In genomic region chr1:182388392-182389134, GRCh38 we compare ENCODE assay signal across 8 cellular contexts. TPM values are rescaled to one million over a fixed set of nuclear protein-coding genes. Genes with fewer than 3 reads are reported as not detected.
DNase-seq lines count a peak whose midpoint lies in the region; ATAC-seq and TF ChIP-seq lines count a peak whose summit lies in the region.

No MANE protein-coding gene starts in this region.

- ATAC-seq in GM23338 (no peak), HG03378 (IDR thresholded peaks at IDR 0.05; ENCODE audit: unreplicated experiment) (no peak)
- no peak for ATAC-seq in activated naive CD8-positive, alpha-beta T cell treated with anti-CD3 and anti-CD28 coated beads, Interleukin-2, amount 10 ng/mL, durations not matched to agents 7 days and 5 days (ENCODE audit: low read depth)

- no peak overlapping the region for H2AFZ ChIP-seq in GM23338

- TF ChIP-seq CTCF in GM23338 (conservative IDR thresholded peaks at IDR 0.05; ENCODE audit: low read depth in 2 of 2), result no peak

- H3K9ac ChIP-seq in skeletal muscle satellite cell (ENCODE audit: low read depth, low read length), result peak overlapping the region; percentile 98

- H3K4me3 Mint-ChIP-seq in GM23338 (peak overlapping the region; percentile 96), immature natural killer cell (peak overlapping the region; percentile 40 to 98 (median 96))
- peak overlapping the region; percentile 90 for H3K4me3 Mint-ChIP-seq in activated naive CD8-positive, alpha-beta T cell treated with anti-CD3 and anti-CD28 coated beads, Interleukin-2, amount 10 ng/mL, durations not matched to agents 7 days and 5 days

- H3K4me1 Mint-ChIP-seq in GM23338, result peaks cover 22% of the 10 kb centered on the region; the same call in 2 of the 3 replicates
- peaks cover 17% of the 10 kb centered on the region for H3K4me1 Mint-ChIP-seq in activated naive CD8-positive, alpha-beta T cell treated with anti-CD3 and anti-CD28 coated beads, Interleukin-2, amount 10 ng/mL, durations not matched to agents 7 days and 5 days
- peaks cover 30 to 37% of the 10 kb centered on the region in 2 donors for H3K4me1 Mint-ChIP-seq in immature natural killer cell

- H3K4me3 ChIP-seq in GM23338 (peak overlapping the region; percentile 97), skeletal muscle satellite cell (ENCODE audit: low read length) (peak overlapping the region; percentile 86), SJCRH30 (no peak overlapping the region)

- H3K27me3 ChIP-seq in GM23338 (ENCODE audit: insufficient read depth) (no peaks in the 10 kb centered on the region), skeletal muscle satellite cell (ENCODE audit: control insufficient read depth, insufficient read depth, low read length) (no peaks in the 10 kb centered on the region), SJCRH30 (no peaks in the 10 kb centered on the region)

- H3K27ac ChIP-seq in GM23338 (ENCODE audit: low read depth) (peak overlapping the region; percentile 33; the same call in 1 of the 2 replicates), SJCRH30 (no peak overlapping the region)

- H3K79me2 ChIP-seq in GM23338 (replicated peaks; ENCODE audit: insufficient read depth), result peaks cover 73% of the 10 kb centered on the region

- H3K27ac Mint-ChIP-seq in GM23338 (no peak overlapping the region), immature natural killer cell (peak overlapping the region in 5 of 6 donors; percentile 63 to 83 (median 68))
- no peak overlapping the region for H3K27ac Mint-ChIP-seq in activated naive CD8-positive, alpha-beta T cell treated with anti-CD3 and anti-CD28 coated beads, Interleukin-2, amount 10 ng/mL, durations not matched to agents 7 days and 5 days

- H3F3A ChIP-seq in GM23338 (replicated peaks; ENCODE audit: low read depth), result peaks cover 35% of the 10 kb centered on the region

- DNase-seq in GM23338 (ENCODE audit: low spot score), result no peak
- no peak for DNase-seq in activated naive CD8-positive, alpha-beta T cell treated with anti-CD3 and anti-CD28 coated beads, Interleukin-2, amount 10 ng/mL, durations not matched to agents 7 days and 5 days
- no peak for DNase-seq in immature natural killer cell
- no peak for DNase-seq in kidney glomerular epithelial cell (lab: John Stamatoyannopoulos, UW)
- DNase-seq in CD1c-positive myeloid dendritic cell (ENCODE audit: extremely low spot score), result no peak
- no peak for DNase-seq in SJCRH30

- H3K4me1 ChIP-seq in GM23338 (ENCODE audit: insufficient read depth) (peaks cover 25% of the 10 kb centered on the region), skeletal muscle satellite cell (ENCODE audit: control insufficient read depth, insufficient read depth, low read length) (peaks cover 17% of the 10 kb centered on the region), SJCRH30 (no peaks in the 10 kb centered on the region)

- H3K9me3 ChIP-seq in skeletal muscle satellite cell (replicated peaks; ENCODE audit: low read length), result no peaks in the 10 kb centered on the region
- H3K9me3 ChIP-seq in SJCRH30 (replicated peaks), result no peaks in the 10 kb centered on the region

- H3K36me3 ChIP-seq in GM23338 (ENCODE audit: insufficient read depth) (peaks cover 58% of the 10 kb centered on the region), skeletal muscle satellite cell (ENCODE audit: insufficient read depth, low read length) (peaks cover 57% of the 10 kb centered on the region), SJCRH30 (peaks cover 46% of the 10 kb centered on the region)

- no peaks in the 10 kb centered on the region for H3K9me2 ChIP-seq in GM23338 (ENCODE audit: insufficient read depth)

- H3K4me2 ChIP-seq in GM23338 (peak overlapping the region; percentile 99), skeletal muscle satellite cell (ENCODE audit: low read length) (peak overlapping the region; percentile 92)

- no peaks in the 10 kb centered on the region; the same call in 2 of the 3 replicates for H3K9me3 Mint-ChIP-seq in GM23338
- no peaks in the 10 kb centered on the region for H3K9me3 Mint-ChIP-seq in activated naive CD8-positive, alpha-beta T cell treated with anti-CD3 and anti-CD28 coated beads, Interleukin-2, amount 10 ng/mL, durations not matched to agents 7 days and 5 days
- H3K9me3 Mint-ChIP-seq in immature natural killer cell, result no peaks in the 10 kb centered on the region

- H3K36me3 Mint-ChIP-seq in GM23338 (ENCODE audit: low read depth) (peaks cover 75% of the 10 kb centered on the region), immature natural killer cell (peaks cover 14 to 41% (median 37%) of the 10 kb centered on the region in 3 donors)
- H3K36me3 Mint-ChIP-seq in activated naive CD8-positive, alpha-beta T cell treated with anti-CD3 and anti-CD28 coated beads, Interleukin-2, amount 10 ng/mL, durations not matched to agents 7 days and 5 days, result peaks cover 42% of the 10 kb centered on the region

- H3K27me3 Mint-ChIP-seq in GM23338 (ENCODE audit: insufficient read depth, low read depth, poor library complexity) (peaks cover 14% of the 10 kb centered on the region), immature natural killer cell (ENCODE audit: low read depth in 3 of 3) (peaks cover 4 to 11% (median 7%) of the 10 kb centered on the region in 3 donors)
- peaks cover 30% of the 10 kb centered on the region for H3K27me3 Mint-ChIP-seq in activated naive CD8-positive, alpha-beta T cell treated with anti-CD3 and anti-CD28 coated beads, Interleukin-2, amount 10 ng/mL, durations not matched to agents 7 days and 5 days

- H4K20me1 ChIP-seq in GM23338 (replicated peaks; ENCODE audit: insufficient read depth), result peaks cover 63% of the 10 kb centered on the region

- POLR2A ChIA-PET in activated naive CD8-positive, alpha-beta T cell treated with anti-CD3 and anti-CD28 coated beads, Interleukin-2, amount 10 ng/mL, durations not matched to agents 7 days and 5 days (lab: Charles Lee), result interaction anchor here (2.0 kb wide), 1 partner anchor 301 kb away, joined by 8 read pairs; no protein-coding TSS in a partner anchor

TF ChIP-seq in GM23338, 12 proteins besides CTCF, POLR2A, EP300 and RAD21:
- TF ChIP-seq ZNF114 (CRISPR knock-in tag; IDR thresholded peaks at IDR 0.05) (no peak), ETS1 (IDR thresholded peaks at IDR 0.05) (no peak), STAT1 (IDR thresholded peaks at IDR 0.05; ENCODE audit: unreplicated experiment) (no peak), CREB1 (CRISPR knock-in tag; IDR thresholded peaks at IDR 0.05; ENCODE audit: low read depth) (no peak), JUNB (IDR thresholded peaks at IDR 0.05; ENCODE audit: unreplicated experiment) (no peak), REST (IDR thresholded peaks at IDR 0.05; ENCODE audit: unreplicated experiment) (no peak), NANOG (IDR thresholded peaks at IDR 0.05; ENCODE audit: borderline replicate concordance) (no peak)

RNA-seq across cellular contexts. Expression of gene GLUL, which starts 3.0 kb away (rescaled TPM):
- 356 and 359 TPM in 2 replicates for total RNA-seq in GM23338 (2014; rRNA removed; shearing (Covaris generic))
- 240 and 254 TPM in 2 replicates for polyA plus RNA-seq in GM23338 (2016; fragmentation: Nextera tagmentation; extraction: Ambion mirVana)
- total RNA-seq in activated naive CD8-positive, alpha-beta T cell treated with anti-CD3 and anti-CD28 coated beads, Interleukin-2, amount 10 ng/mL, durations not matched to agents 7 days and 5 days, result 10 to 100 TPM; 65.8 to 72.8 TPM
- 100 to 1,000 TPM in 2 of 3 donors, 10 to 100 TPM in 1; 73.3 to 127 (median 115) TPM for polyA plus RNA-seq in immature natural killer cell
- total RNA-seq in skeletal muscle satellite cell (2012; rRNA removed), result 184 and 230 TPM in 2 replicates
- total RNA-seq in SJCRH30 (2014; rRNA removed; shearing (Covaris generic)), result 221 and 229 TPM in 2 replicates

RNA-seq across cellular contexts. Expression of gene TEDDM1, which starts 11.9 kb away (rescaled TPM):
- not detected in 2 replicates for total RNA-seq in GM23338 (2014; rRNA removed; shearing (Covaris generic))
- polyA plus RNA-seq in GM23338 (2016; fragmentation: Nextera tagmentation; extraction: Ambion mirVana) (not detected in 2 replicates), immature natural killer cell (under 1 TPM in 1 of 3 donors, not detected in 2; 0.09 TPM)
- not detected for total RNA-seq in activated naive CD8-positive, alpha-beta T cell treated with anti-CD3 and anti-CD28 coated beads, Interleukin-2, amount 10 ng/mL, durations not matched to agents 7 days and 5 days
- total RNA-seq in skeletal muscle satellite cell (2012; rRNA removed), result not detected in 2 replicates
- total RNA-seq in SJCRH30 (2014; rRNA removed; shearing (Covaris generic)), result not detected in 2 replicates

Comparison
In these comparisons a context has a peak if more than half of its experiments do, and no peak if none do; other contexts are left out.
1. H3K27ac Mint-ChIP-seq: peak in immature natural killer cell (5 of 6); none in GM23338 (single experiment) and activated naive CD8-positive, alpha-beta T cell treated with anti-CD3 and anti-CD28 coated beads, Interleukin-2, amount 10 ng/mL, durations not matched to agents 7 days and 5 days (single experiment).
2. Peak in every context shown above with its lines, with median percentiles within 50 percentile points of each other: H3K4me3 Mint-ChIP-seq.